Comparison of ENCODE assay signal across 8 cellular contexts in genomic region chr4:184453402-184454160, GRCh38. TPM values are rescaled to one million over a fixed set of nuclear protein-coding genes. Genes with fewer than 3 reads are reported as not detected.
DNase-seq lines count a peak whose midpoint lies in the region; ATAC-seq and TF ChIP-seq lines count a peak whose summit lies in the region.

No MANE protein-coding gene starts in this region.

- CTCF ChIA-PET in activated B cell treated with CpG ODN at 0.5 μM for 24 hours (lab: Charles Lee) = interaction anchor here (1.0 to 1.8 kb wide), 3 partner anchors 9 to 681 kb away, joined by 3 to 7 read pairs (median 3); no protein-coding TSS in a partner anchor

- H3K9ac ChIP-seq in endodermal cell (ENCODE audit: extremely low read depth, low read length, poor library complexity, severe bottlenecking) = no peak overlapping the region

- H3K36me3 Mint-ChIP-seq in activated B cell treated with CpG ODN at 0.5 μM for 24 hours (ENCODE audit: low read depth) (peaks cover 46% of the 10 kb centered on the region), endodermal cell (ENCODE audit: low read depth) (peaks cover 10% of the 10 kb centered on the region)
- peaks cover 0 to 37% (median 4%) of the 10 kb centered on the region in 3 donors for H3K36me3 Mint-ChIP-seq in naive thymus-derived CD8-positive, alpha-beta T cell

- POLR2A ChIA-PET in activated B cell treated with CpG ODN at 0.5 μM for 24 hours (lab: Charles Lee) = interaction anchor here (0.6 to 1.8 kb wide), 12 partner anchors 9 to 1239 kb away, joined by 3 to 15 read pairs (median 4); partner anchors contain the start of gene IRF2
- POLR2A ChIA-PET in naive thymus-derived CD8-positive, alpha-beta T cell (lab: Charles Lee) = interaction anchor here (0.7 to 1.6 kb wide), 4 partner anchors 8 to 753 kb away, joined by 3 to 10 read pairs (median 4); partner anchors contain the start of gene IRF2

- no peaks in the 10 kb centered on the region for H3K27me3 ChIP-seq in endodermal cell (ENCODE audit: control insufficient read depth, insufficient read depth, low read length, poor library complexity, severe bottlenecking)

- H3K27ac ChIP-seq in endodermal cell (ENCODE audit: low read depth, low read length) = no peak overlapping the region

- TF ChIP-seq CTCF in activated B cell treated with CpG ODN at 0.5 μM for 24 hours (IDR thresholded peaks at IDR 0.05) = no peak
- TF ChIP-seq CTCF in endodermal cell (conservative IDR thresholded peaks at IDR 0.05) = no peak

- H3K9me3 Mint-ChIP-seq in activated B cell treated with CpG ODN at 0.5 μM for 24 hours = no peaks in the 10 kb centered on the region
- no peaks in the 10 kb centered on the region for H3K9me3 Mint-ChIP-seq in endodermal cell
- no peaks in the 10 kb centered on the region for H3K9me3 Mint-ChIP-seq in naive thymus-derived CD8-positive, alpha-beta T cell

- H3K4me1 ChIP-seq in endodermal cell (ENCODE audit: control insufficient read depth, insufficient read depth, low read length) = peaks cover 11% of the 10 kb centered on the region

- H3K4me1 Mint-ChIP-seq in activated B cell treated with CpG ODN at 0.5 μM for 24 hours (peaks cover 91% of the 10 kb centered on the region), endodermal cell (peaks cover 38% of the 10 kb centered on the region)
- peaks cover 48 to 94% (median 89%) of the 10 kb centered on the region in 4 donors for H3K4me1 Mint-ChIP-seq in naive thymus-derived CD8-positive, alpha-beta T cell

- DNase-seq in EH (ENCODE audit: low read depth) (peak; percentile 88), HK-2 (ENCODE audit: unreplicated experiment) (peak; percentile 16), activated B cell treated with CpG ODN at 0.5 μM for 24 hours (no peak), endodermal cell (peak; percentile 60), NCI-H774 (lab: John Stamatoyannopoulos, UW) (no peak), COR-L47 (lab: John Stamatoyannopoulos, UW) (no peak)
- peak in 8 of 10 donors; percentile 33 to 76 (median 48) for DNase-seq in naive thymus-derived CD8-positive, alpha-beta T cell

- WGBS in endodermal cell (ENCODE audit: insufficient coverage in 1 of 2, insufficient read length in 1 of 2), 2 experiments = 35 to 38% methylated on average over 10 of the region's 10 CpGs

- H3K27me3 Mint-ChIP-seq in activated B cell treated with CpG ODN at 0.5 μM for 24 hours = no peaks in the 10 kb centered on the region
- H3K27me3 Mint-ChIP-seq in endodermal cell (ENCODE audit: insufficient read depth) = no peaks in the 10 kb centered on the region
- no peaks in the 10 kb centered on the region for H3K27me3 Mint-ChIP-seq in naive thymus-derived CD8-positive, alpha-beta T cell

- peak overlapping the region; percentile 87 for H3K27ac Mint-ChIP-seq in activated B cell treated with CpG ODN at 0.5 μM for 24 hours
- H3K27ac Mint-ChIP-seq in endodermal cell = peak overlapping the region; percentile 50
- H3K27ac Mint-ChIP-seq in naive thymus-derived CD8-positive, alpha-beta T cell = peak overlapping the region; percentile 82 to 98 (median 92)

- intact Hi-C loops in activated B cell treated with CpG ODN at 0.5 μM for 24 hours (cut with micrococcal nuclease) = no loop called here

- H3K4me3 ChIP-seq in endodermal cell (ENCODE audit: low read length) = no peak overlapping the region

- ATAC-seq in GM21447 (IDR thresholded peaks at IDR 0.05; ENCODE audit: unreplicated experiment) = peak; percentile 79
- ATAC-seq in activated B cell treated with CpG ODN at 0.5 μM for 24 hours (ENCODE audit: low read depth) = peak; percentile 81
- peak; percentile 96 to 99 for ATAC-seq in naive thymus-derived CD8-positive, alpha-beta T cell

- no peaks in the 10 kb centered on the region for H3K9me3 ChIP-seq in endodermal cell (ENCODE audit: control insufficient read depth, low read length)

- H3K4me3 Mint-ChIP-seq in activated B cell treated with CpG ODN at 0.5 μM for 24 hours (peak overlapping the region; percentile 65), endodermal cell (no peak overlapping the region)
- peak overlapping the region; percentile 13 to 82 (median 68) for H3K4me3 Mint-ChIP-seq in naive thymus-derived CD8-positive, alpha-beta T cell

- no peaks in the 10 kb centered on the region for H3K36me3 ChIP-seq in endodermal cell (ENCODE audit: control insufficient read depth, insufficient read depth, low read length)

RNA-seq across cellular contexts. Expression of gene IRF2, which starts 20.8 kb away (rescaled TPM):
- 65.5 and 66.2 TPM in 2 replicates for total RNA-seq in activated B cell treated with CpG ODN at 0.5 μM for 24 hours
- total RNA-seq in endodermal cell = 10 to 100 TPM; 17.3 to 24.6 TPM
- 9.1 TPM for polyA plus RNA-seq in endodermal cell (2013, experiment 1 of 2)
- polyA plus RNA-seq in endodermal cell (2013, experiment 2 of 2) = 9.0 TPM
- 10 to 100 TPM; 62.6 to 77.1 TPM for total RNA-seq in naive thymus-derived CD8-positive, alpha-beta T cell
- polyA plus RNA-seq in naive thymus-derived CD8-positive, alpha-beta T cell = 10 to 100 TPM; 72.7 to 80.7 (median 78.3) TPM

Comparison
In these comparisons a context has a peak if more than half of its experiments do, and no peak if none do; other contexts are left out.
1. DNase-seq: peak in EH (single experiment), HK-2 (single experiment), endodermal cell (single experiment) and naive thymus-derived CD8-positive, alpha-beta T cell (8 of 10); none in activated B cell treated with CpG ODN at 0.5 μM for 24 hours (single experiment), NCI-H774 (single experiment) and COR-L47 (single experiment).
2. Peak in every context shown above with its lines, with median percentiles within 50 percentile points of each other: ATAC-seq and H3K27ac Mint-ChIP-seq.